Comparison of ENCODE assay signal across 10 cellular contexts in genomic region chr2:219285894-219286425, GRCh38. TPM values are rescaled to one million over a fixed set of nuclear protein-coding genes. Genes with fewer than 3 reads are reported as not detected.
DNase-seq lines count a peak whose midpoint lies in the region; ATAC-seq and TF ChIP-seq lines count a peak whose summit lies in the region.
"Had no signal": no experiment of that assay in that cellular context is flagged by ENCODE, and none has a peak within 500 bp of the region (broad histone marks: within the 10 kb centered on the region; RNA-seq: fewer than 3 reads in every experiment).

No MANE protein-coding gene starts in this region.

- peak overlapping the region; percentile 52 for H3K27ac Mint-ChIP-seq in activated CD8-positive, alpha-beta T cell treated with anti-CD3 and anti-CD28 coated beads for 36 hours
- H3K27ac Mint-ChIP-seq in activated CD8-positive, alpha-beta T cell treated with anti-CD3 and anti-CD28 coated beads, Interleukin-2, amount 10 ng/mL, durations not matched to agents 7 days and 5 days = no peak overlapping the region

- TF ChIP-seq CTCF in activated CD8-positive, alpha-beta T cell treated with anti-CD3 and anti-CD28 coated beads for 36 hours (IDR thresholded peaks at IDR 0.05) = no peak
- no peak for TF ChIP-seq CTCF in upper lobe of right lung (IDR thresholded peaks at IDR 0.05)

- no peak overlapping the region for H3K4me3 ChIP-seq in upper lobe of right lung

- DNase-seq in activated CD8-positive, alpha-beta T cell treated with anti-CD3 and anti-CD28 coated beads for 36 hours = no peak
- no peak for DNase-seq in activated CD8-positive, alpha-beta T cell treated with anti-CD3 and anti-CD28 coated beads, Interleukin-2, amount 10 ng/mL, durations not matched to agents 7 days and 5 days
- DNase-seq in cerebellum (ENCODE audit: low spot score) = peak; percentile 69
- peak; percentile 3 for DNase-seq in kidney glomerular epithelial cell (lab: John Stamatoyannopoulos, UW)
- peak; percentile 40 for DNase-seq in upper lobe of right lung
- no peak for DNase-seq in GM19238 (ENCODE audit: insufficient read length, low spot score)
- DNase-seq in epidermal melanocyte (ENCODE audit: insufficient read length, low spot score) = no peak
- DNase-seq: AML-193 had no signal

- H3K27me3 ChIP-seq in upper lobe of right lung = no peaks in the 10 kb centered on the region

- peaks cover 6% of the 10 kb centered on the region for H3K4me1 ChIP-seq in upper lobe of right lung

- H3K4me1 Mint-ChIP-seq in activated CD8-positive, alpha-beta T cell treated with anti-CD3 and anti-CD28 coated beads for 36 hours (ENCODE audit: low read depth) = peaks cover 28% of the 10 kb centered on the region
- peaks cover 12% of the 10 kb centered on the region for H3K4me1 Mint-ChIP-seq in activated CD8-positive, alpha-beta T cell treated with anti-CD3 and anti-CD28 coated beads, Interleukin-2, amount 10 ng/mL, durations not matched to agents 7 days and 5 days (ENCODE audit: low read depth)

- intact Hi-C loops in activated CD8-positive, alpha-beta T cell treated with anti-CD3 and anti-CD28 coated beads for 36 hours (cut with micrococcal nuclease) = no loop called here
- intact Hi-C loops in upper lobe of right lung (cut with DNase I) = no loop called here

- no peak for ATAC-seq in activated CD8-positive, alpha-beta T cell treated with anti-CD3 and anti-CD28 coated beads for 36 hours
- ATAC-seq in activated CD8-positive, alpha-beta T cell treated with anti-CD3 and anti-CD28 coated beads, Interleukin-2, amount 10 ng/mL, durations not matched to agents 7 days and 5 days = no peak
- ATAC-seq in upper lobe of right lung (no peak), HG02885 (IDR thresholded peaks at IDR 0.05; ENCODE audit: poor library complexity, unreplicated experiment) (no peak)

- H3K36me3 ChIP-seq in upper lobe of right lung = peaks cover 44% of the 10 kb centered on the region

- H3K27ac ChIP-seq in upper lobe of right lung = no peak overlapping the region

- H3K9me3 ChIP-seq in upper lobe of right lung = no peaks in the 10 kb centered on the region

- peaks cover 27% of the 10 kb centered on the region for H3K36me3 Mint-ChIP-seq in activated CD8-positive, alpha-beta T cell treated with anti-CD3 and anti-CD28 coated beads for 36 hours (ENCODE audit: low read depth)
- H3K36me3 Mint-ChIP-seq in activated CD8-positive, alpha-beta T cell treated with anti-CD3 and anti-CD28 coated beads, Interleukin-2, amount 10 ng/mL, durations not matched to agents 7 days and 5 days (ENCODE audit: low read depth) = peaks cover 22% of the 10 kb centered on the region

- CTCF ChIA-PET in activated CD8-positive, alpha-beta T cell treated with anti-CD3 and anti-CD28 coated beads for 36 hours (lab: Charles Lee) = interaction anchor here (1.1 to 15.5 kb wide), 3 partner anchors 8 to 36 kb away, joined by 3 to 336 read pairs (median 7); no protein-coding TSS in a partner anchor
- CTCF ChIA-PET in activated CD8-positive, alpha-beta T cell treated with anti-CD3 and anti-CD28 coated beads, Interleukin-2, amount 10 ng/mL, durations not matched to agents 7 days and 5 days (lab: Charles Lee) = interaction anchor here (0.6 to 13.6 kb wide), 3 partner anchors 7 to 74 kb away, joined by 3 to 239 read pairs (median 3); no protein-coding TSS in a partner anchor

- H3K4me3 Mint-ChIP-seq in activated CD8-positive, alpha-beta T cell treated with anti-CD3 and anti-CD28 coated beads for 36 hours = no peak overlapping the region
- H3K4me3 Mint-ChIP-seq in activated CD8-positive, alpha-beta T cell treated with anti-CD3 and anti-CD28 coated beads, Interleukin-2, amount 10 ng/mL, durations not matched to agents 7 days and 5 days = no peak overlapping the region
- H3K4me3 Mint-ChIP-seq: dendritic cell treated with granulocyte-macrophage colony-stimulating factor and Interleukin-4, amounts not matched to agents 40 ng/mL and 50 ng/mL, for 4 days had no signal

- H3K9me3 Mint-ChIP-seq in activated CD8-positive, alpha-beta T cell treated with anti-CD3 and anti-CD28 coated beads for 36 hours = no peaks in the 10 kb centered on the region
- no peaks in the 10 kb centered on the region for H3K9me3 Mint-ChIP-seq in activated CD8-positive, alpha-beta T cell treated with anti-CD3 and anti-CD28 coated beads, Interleukin-2, amount 10 ng/mL, durations not matched to agents 7 days and 5 days (ENCODE audit: insufficient read depth)
- H3K9me3 Mint-ChIP-seq: dendritic cell treated with granulocyte-macrophage colony-stimulating factor and Interleukin-4, amounts not matched to agents 40 ng/mL and 50 ng/mL, for 4 days had no signal

- H3K27me3 Mint-ChIP-seq in activated CD8-positive, alpha-beta T cell treated with anti-CD3 and anti-CD28 coated beads for 36 hours = no peaks in the 10 kb centered on the region
- H3K27me3 Mint-ChIP-seq in activated CD8-positive, alpha-beta T cell treated with anti-CD3 and anti-CD28 coated beads, Interleukin-2, amount 10 ng/mL, durations not matched to agents 7 days and 5 days (ENCODE audit: low read depth) = no peaks in the 10 kb centered on the region

- POLR2A ChIA-PET in activated CD8-positive, alpha-beta T cell treated with anti-CD3 and anti-CD28 coated beads for 36 hours (lab: Charles Lee) = interaction anchor here (0.6 to 2.0 kb wide), 2 partner anchors 9 to 56 kb away, joined by 3 to 10 read pairs; partner anchors contain the start of genes ANKZF1 and ATG9A
- POLR2A ChIA-PET in activated CD8-positive, alpha-beta T cell treated with anti-CD3 and anti-CD28 coated beads, Interleukin-2, amount 10 ng/mL, durations not matched to agents 7 days and 5 days (lab: Charles Lee) = interaction anchor here (1.0 to 1.7 kb wide), 2 partner anchors 9 to 40 kb away, joined by 3 to 5 read pairs; partner anchors contain the start of gene STK16

RNA-seq across cellular contexts. Expression of gene DNAJB2, which starts 6.8 kb away (rescaled TPM):
- total RNA-seq in activated CD8-positive, alpha-beta T cell treated with anti-CD3 and anti-CD28 coated beads for 36 hours = 10 to 100 TPM; 61.8 to 63.3 TPM
- total RNA-seq in activated CD8-positive, alpha-beta T cell treated with anti-CD3 and anti-CD28 coated beads, Interleukin-2, amount 10 ng/mL, durations not matched to agents 7 days and 5 days = 10 to 100 TPM; 43.5 to 51.1 TPM
- total RNA-seq in cerebellum (51.0 TPM), upper lobe of right lung (79.4 TPM)

RNA-seq across cellular contexts. Expression of gene PTPRN, which starts 23.2 kb away (rescaled TPM):
- total RNA-seq in activated CD8-positive, alpha-beta T cell treated with anti-CD3 and anti-CD28 coated beads for 36 hours = 1 to 10 TPM in 1 of 2 experiments, under 1 TPM in 1; 0.92 to 1.1 TPM
- under 1 TPM in 1 of 2 experiments, not detected in 1; 0.16 TPM for total RNA-seq in activated CD8-positive, alpha-beta T cell treated with anti-CD3 and anti-CD28 coated beads, Interleukin-2, amount 10 ng/mL, durations not matched to agents 7 days and 5 days
- total RNA-seq in cerebellum = 18.1 TPM
- total RNA-seq in upper lobe of right lung = not detected

RNA-seq across cellular contexts. Expression of gene TUBA4A, which starts 32.2 kb away (rescaled TPM):
- total RNA-seq in activated CD8-positive, alpha-beta T cell treated with anti-CD3 and anti-CD28 coated beads for 36 hours = 100 to 1,000 TPM; 226 TPM
- 100 to 1,000 TPM; 286 to 292 TPM for total RNA-seq in activated CD8-positive, alpha-beta T cell treated with anti-CD3 and anti-CD28 coated beads, Interleukin-2, amount 10 ng/mL, durations not matched to agents 7 days and 5 days
- total RNA-seq in cerebellum (4.3 TPM), upper lobe of right lung (45.4 TPM)

RNA-seq across cellular contexts. Expression of gene TUBA4B, which starts 32.9 kb away (rescaled TPM):
- total RNA-seq in activated CD8-positive, alpha-beta T cell treated with anti-CD3 and anti-CD28 coated beads for 36 hours = not detected
- total RNA-seq in activated CD8-positive, alpha-beta T cell treated with anti-CD3 and anti-CD28 coated beads, Interleukin-2, amount 10 ng/mL, durations not matched to agents 7 days and 5 days = not detected
- total RNA-seq in cerebellum (not detected), upper lobe of right lung (not detected)

RNA-seq across cellular contexts. Expression of gene STK16, which starts 40.7 kb away (rescaled TPM):
- total RNA-seq in activated CD8-positive, alpha-beta T cell treated with anti-CD3 and anti-CD28 coated beads for 36 hours = 10 to 100 TPM; 34.4 to 35.4 TPM
- 10 to 100 TPM; 31.2 to 31.5 TPM for total RNA-seq in activated CD8-positive, alpha-beta T cell treated with anti-CD3 and anti-CD28 coated beads, Interleukin-2, amount 10 ng/mL, durations not matched to agents 7 days and 5 days
- 12.1 TPM for total RNA-seq in cerebellum
- total RNA-seq in upper lobe of right lung = 21.4 TPM

Comparison
In these comparisons a context has a peak if more than half of its experiments do, and no peak if none do; other contexts are left out.
1. DNase-seq: peak in cerebellum (single experiment), kidney glomerular epithelial cell (single experiment) and upper lobe of right lung (single experiment); none in activated CD8-positive, alpha-beta T cell treated with anti-CD3 and anti-CD28 coated beads for 36 hours (single experiment), activated CD8-positive, alpha-beta T cell treated with anti-CD3 and anti-CD28 coated beads, Interleukin-2, amount 10 ng/mL, durations not matched to agents 7 days and 5 days (single experiment), GM19238 (single experiment) and epidermal melanocyte (single experiment).